15 cellular contexts compared by ENCODE assay signal in genomic region chr12:131713349-131713748, GRCh38. TPM values are rescaled to one million over a fixed set of nuclear protein-coding genes. Genes with fewer than 3 reads are reported as not detected.
A peak's percentile ranks its signal among the peaks of the same experiment; 100 is the strongest.
DNase-seq lines count a peak whose midpoint lies in the region; ATAC-seq and TF ChIP-seq lines count a peak whose summit lies in the region.
"Had no signal": no experiment of that assay in that cellular context is flagged by ENCODE, and none has a peak within 500 bp of the region (broad histone marks: within the 10 kb centered on the region; RNA-seq: fewer than 3 reads in every experiment).

No MANE protein-coding gene starts in this region.

- peak; percentile 19; the same call in 1 of the 2 replicates for TF ChIP-seq CTCF in Loucy (conservative IDR thresholded peaks at IDR 0.05; ENCODE audit: low read length)
- TF ChIP-seq CTCF in mammary epithelial cell (conservative IDR thresholded peaks at IDR 0.05 in 1 of 2, IDR thresholded peaks at IDR 0.05 in 1 of 2; ENCODE audit: extremely low read depth in 1 of 2, insufficient read depth in 1 of 2, low read depth in 1 of 2, low read length in 2 of 2) = no peak

- H3K9me2 ChIP-seq in Loucy (replicated peaks; ENCODE audit: low read depth, low read length) = no peaks in the 10 kb centered on the region

- H3K4me1 Mint-ChIP-seq in activated naive CD4-positive, alpha-beta T cell treated with anti-CD3 and anti-CD28 coated beads, Interleukin-2, amount 10 ng/mL, durations not matched to agents 7 days and 5 days = peaks cover 33% of the 10 kb centered on the region

- no peaks in the 10 kb centered on the region for H3K27me3 Mint-ChIP-seq in activated naive CD4-positive, alpha-beta T cell treated with anti-CD3 and anti-CD28 coated beads, Interleukin-2, amount 10 ng/mL, durations not matched to agents 7 days and 5 days

- H3F3A ChIP-seq in Loucy (ENCODE audit: low read depth) = no peaks in the 10 kb centered on the region

- peaks cover 24% of the 10 kb centered on the region for H4K20me1 ChIP-seq in Loucy (ENCODE audit: insufficient read depth, low read length, poor library complexity, severe bottlenecking)
- H4K20me1 ChIP-seq in mammary epithelial cell (ENCODE audit: insufficient read depth, low read length) = no peaks in the 10 kb centered on the region

- ATAC-seq in GM19324 (IDR thresholded peaks at IDR 0.05; ENCODE audit: low FRiP score, unreplicated experiment) = no peak
- no peak for ATAC-seq in HG03139 (IDR thresholded peaks at IDR 0.05; ENCODE audit: unreplicated experiment)

- H3K9ac ChIP-seq in Loucy (ENCODE audit: low read depth, low read length, poor library complexity, severe bottlenecking) (no peak overlapping the region), mammary epithelial cell (ENCODE audit: insufficient read depth, low read length) (no peak overlapping the region)

- CTCF ChIA-PET in activated naive CD4-positive, alpha-beta T cell treated with anti-CD3 and anti-CD28 coated beads, Interleukin-2, amount 10 ng/mL, durations not matched to agents 7 days and 5 days (lab: Charles Lee) = no interaction called here
- CTCF ChIA-PET in mammary epithelial cell (lab: Charles Lee; ENCODE audit: low non-redundant PET) = no interaction called here

- no peak overlapping the region for H3K27ac Mint-ChIP-seq in activated naive CD4-positive, alpha-beta T cell treated with anti-CD3 and anti-CD28 coated beads, Interleukin-2, amount 10 ng/mL, durations not matched to agents 7 days and 5 days

- H3K36me3 Mint-ChIP-seq in activated naive CD4-positive, alpha-beta T cell treated with anti-CD3 and anti-CD28 coated beads, Interleukin-2, amount 10 ng/mL, durations not matched to agents 7 days and 5 days = peaks cover 52% of the 10 kb centered on the region

- H3K4me1 ChIP-seq in Loucy (ENCODE audit: insufficient read depth, low read length, poor library complexity, severe bottlenecking) (peaks cover 25% of the 10 kb centered on the region), mammary epithelial cell (ENCODE audit: insufficient read depth, low read length) (peaks cover 15% of the 10 kb centered on the region), neuron (ENCODE audit: insufficient read depth, low read length) (peaks cover 27% of the 10 kb centered on the region)

- dilution Hi-C loops in mammary epithelial cell (cut with HindIII; ENCODE audit: low sequenced_read_pairs) = no loop called here

- no peak overlapping the region for H3K27ac ChIP-seq in mammary epithelial cell (ENCODE audit: insufficient read depth, low read depth, low read length)
- H3K27ac ChIP-seq: SK-N-MC, tibial nerve had no signal

- peaks cover 41% of the 10 kb centered on the region for H3K36me3 ChIP-seq in Loucy (ENCODE audit: insufficient read depth, low read length)
- H3K36me3 ChIP-seq in mammary epithelial cell (ENCODE audit: insufficient read depth, low read length) = peaks cover 30% of the 10 kb centered on the region
- peaks cover 49% of the 10 kb centered on the region for H3K36me3 ChIP-seq in neuron (ENCODE audit: insufficient read depth, low read length)
- peaks cover 19% of the 10 kb centered on the region for H3K36me3 ChIP-seq in H7 (replicated peaks; ENCODE audit: control insufficient read depth, insufficient read depth, low read length)

- H3K4me2 ChIP-seq in Loucy (ENCODE audit: low read depth, low read length, poor library complexity, severe bottlenecking) (peak overlapping the region; percentile 95), mammary epithelial cell (ENCODE audit: insufficient read depth, low read depth, low read length) (peak overlapping the region; percentile 36)

- H3K9me3 ChIP-seq in Loucy (ENCODE audit: insufficient read depth, low read depth, low read length) (no peaks in the 10 kb centered on the region), mammary epithelial cell (replicated peaks; ENCODE audit: insufficient read depth, low read length) (no peaks in the 10 kb centered on the region), neuron (ENCODE audit: low read length) (no peaks in the 10 kb centered on the region)
- H3K9me3 ChIP-seq: tibial nerve had no signal

- H3K9me3 Mint-ChIP-seq in activated naive CD4-positive, alpha-beta T cell treated with anti-CD3 and anti-CD28 coated beads, Interleukin-2, amount 10 ng/mL, durations not matched to agents 7 days and 5 days = peaks cover 9% of the 10 kb centered on the region

- WGBS in mammary epithelial cell (ENCODE audit: low coverage, missing lambda C conversion rate) = 97% methylated on average over 8 of the region's 8 CpGs

- intact Hi-C loops in mammary epithelial cell (cut with micrococcal nuclease) = loop anchor here (5.0 kb wide), 2 partner anchors 114 to 841 kb away; partner anchors contain the start of genes MMP17 and RAN

- no TSS peak for BruUV-seq in mammary epithelial cell (replicated peaks; lab: Mats Ljungman, UMichigan)

- peak overlapping the region; percentile 40 for H3K4me3 Mint-ChIP-seq in activated naive CD4-positive, alpha-beta T cell treated with anti-CD3 and anti-CD28 coated beads, Interleukin-2, amount 10 ng/mL, durations not matched to agents 7 days and 5 days

- peaks cover 45% of the 10 kb centered on the region for H3K79me2 ChIP-seq in Loucy (ENCODE audit: insufficient read depth, low read length)
- H3K79me2 ChIP-seq in mammary epithelial cell (ENCODE audit: insufficient read depth, low read length) = peaks cover 40% of the 10 kb centered on the region

- H2AFZ ChIP-seq in Loucy (ENCODE audit: low read length) (no peak overlapping the region), mammary epithelial cell (ENCODE audit: low read depth, low read length) (no peak overlapping the region), neuron (ENCODE audit: low read depth, low read length) (no peak overlapping the region)

- H3K4me3 ChIP-seq in Loucy (ENCODE audit: low read length, poor library complexity, severe bottlenecking) = peak overlapping the region; percentile 95
- no peak overlapping the region for H3K4me3 ChIP-seq in mammary epithelial cell (replicated peaks in 1 of 3; ENCODE audit: insufficient read depth in 1 of 3, low read depth in 2 of 3, low read length in 3 of 3)
- H3K4me3 ChIP-seq in neuron (ENCODE audit: low read length) = peak overlapping the region; percentile 98
- H3K4me3 ChIP-seq in H7 (ENCODE audit: insufficient read depth, low read depth, low read length) = no peak overlapping the region
- H3K4me3 ChIP-seq: tibial nerve had no signal

- DNase-seq in activated naive CD4-positive, alpha-beta T cell treated with anti-CD3 and anti-CD28 coated beads, Interleukin-2, amount 10 ng/mL, durations not matched to agents 7 days and 5 days = no peak
- no peak for DNase-seq in activated naive CD4-positive, alpha-beta T cell treated with anti-CD3 and anti-CD28 coated beads, Interleukin-2, amount 50 U/mL, for 16 hours
- DNase-seq in mammary epithelial cell = no peak
- no peak for DNase-seq in H7
- DNase-seq: activated gamma-delta T cell treated with Interleukin-2 at 50 U/mL for 16 hours; central memory CD4-positive, alpha-beta T cell; DMS53; islet precursor cell; NCI-H1105 had no signal

- in situ Hi-C loops in mammary epithelial cell (cut with MboI; ENCODE audit: low sequenced_read_pairs in 2 of 2) = no loop called here

- H3K27me3 ChIP-seq in Loucy (ENCODE audit: insufficient read depth, low read length, poor library complexity, severe bottlenecking) = peaks cover 6% of the 10 kb centered on the region
- no peaks in the 10 kb centered on the region for H3K27me3 ChIP-seq in mammary epithelial cell (ENCODE audit: insufficient read depth, low read length)
- no peaks in the 10 kb centered on the region for H3K27me3 ChIP-seq in neuron (ENCODE audit: insufficient read depth, low read length)
- no peaks in the 10 kb centered on the region for H3K27me3 ChIP-seq in H7 (ENCODE audit: control insufficient read depth, insufficient read depth, low read length)
- H3K27me3 ChIP-seq: tibial nerve had no signal

RNA-seq across cellular contexts. Expression of gene SFSWAP, which starts 2.5 kb away (rescaled TPM):
- 10 to 100 TPM; 19.8 to 41.6 TPM for total RNA-seq in mammary epithelial cell
- polyA plus RNA-seq in mammary epithelial cell = 10.0 TPM
- 19.1 TPM for polyA minus RNA-seq in mammary epithelial cell
- total RNA-seq in H7 (2014; rRNA removed; shearing (Covaris generic)) = 33.4 and 43.2 TPM in 2 replicates

Comparison
In these comparisons a context has a peak if more than half of its experiments do, and no peak if none do; other contexts are left out.
1. H3K4me3 ChIP-seq: peak in Loucy (single experiment) and neuron (single experiment); none in mammary epithelial cell (0 of 3) and H7 (single experiment).